In the genomic region with DNA sequence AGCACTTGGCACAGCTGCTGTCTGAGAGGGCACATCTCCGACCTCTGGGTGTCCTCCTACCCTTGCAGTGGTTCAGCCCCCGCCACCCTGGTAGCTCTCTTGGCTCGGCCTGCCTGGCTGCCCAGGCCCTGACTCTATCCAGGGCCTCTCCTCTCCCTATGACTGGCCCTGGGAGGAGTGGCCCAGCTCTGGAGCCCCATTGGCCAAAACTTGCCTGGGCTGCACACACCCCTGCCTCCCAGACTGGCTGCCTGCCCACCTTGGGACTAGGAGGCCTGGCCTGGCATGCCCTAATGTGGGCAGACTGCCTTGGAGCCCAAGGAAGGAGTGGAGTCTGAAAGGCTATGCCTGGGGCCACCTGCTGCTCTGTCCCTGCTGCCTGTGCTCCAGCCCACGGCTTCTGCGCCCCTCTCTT, we compare ENCODE assay signal across 1 cellular context.
A peak's percentile ranks its signal among the peaks of the same experiment; 100 is the strongest.
TF ChIP-seq lines count a peak whose summit lies in the region.

No MANE protein-coding gene starts in this region.

TF ChIP-seq in HepG2, 621 proteins besides CTCF, POLR2A, EP300 and RAD21 (continued from another document and continues in another):
- TF ChIP-seq, protein P1, sequence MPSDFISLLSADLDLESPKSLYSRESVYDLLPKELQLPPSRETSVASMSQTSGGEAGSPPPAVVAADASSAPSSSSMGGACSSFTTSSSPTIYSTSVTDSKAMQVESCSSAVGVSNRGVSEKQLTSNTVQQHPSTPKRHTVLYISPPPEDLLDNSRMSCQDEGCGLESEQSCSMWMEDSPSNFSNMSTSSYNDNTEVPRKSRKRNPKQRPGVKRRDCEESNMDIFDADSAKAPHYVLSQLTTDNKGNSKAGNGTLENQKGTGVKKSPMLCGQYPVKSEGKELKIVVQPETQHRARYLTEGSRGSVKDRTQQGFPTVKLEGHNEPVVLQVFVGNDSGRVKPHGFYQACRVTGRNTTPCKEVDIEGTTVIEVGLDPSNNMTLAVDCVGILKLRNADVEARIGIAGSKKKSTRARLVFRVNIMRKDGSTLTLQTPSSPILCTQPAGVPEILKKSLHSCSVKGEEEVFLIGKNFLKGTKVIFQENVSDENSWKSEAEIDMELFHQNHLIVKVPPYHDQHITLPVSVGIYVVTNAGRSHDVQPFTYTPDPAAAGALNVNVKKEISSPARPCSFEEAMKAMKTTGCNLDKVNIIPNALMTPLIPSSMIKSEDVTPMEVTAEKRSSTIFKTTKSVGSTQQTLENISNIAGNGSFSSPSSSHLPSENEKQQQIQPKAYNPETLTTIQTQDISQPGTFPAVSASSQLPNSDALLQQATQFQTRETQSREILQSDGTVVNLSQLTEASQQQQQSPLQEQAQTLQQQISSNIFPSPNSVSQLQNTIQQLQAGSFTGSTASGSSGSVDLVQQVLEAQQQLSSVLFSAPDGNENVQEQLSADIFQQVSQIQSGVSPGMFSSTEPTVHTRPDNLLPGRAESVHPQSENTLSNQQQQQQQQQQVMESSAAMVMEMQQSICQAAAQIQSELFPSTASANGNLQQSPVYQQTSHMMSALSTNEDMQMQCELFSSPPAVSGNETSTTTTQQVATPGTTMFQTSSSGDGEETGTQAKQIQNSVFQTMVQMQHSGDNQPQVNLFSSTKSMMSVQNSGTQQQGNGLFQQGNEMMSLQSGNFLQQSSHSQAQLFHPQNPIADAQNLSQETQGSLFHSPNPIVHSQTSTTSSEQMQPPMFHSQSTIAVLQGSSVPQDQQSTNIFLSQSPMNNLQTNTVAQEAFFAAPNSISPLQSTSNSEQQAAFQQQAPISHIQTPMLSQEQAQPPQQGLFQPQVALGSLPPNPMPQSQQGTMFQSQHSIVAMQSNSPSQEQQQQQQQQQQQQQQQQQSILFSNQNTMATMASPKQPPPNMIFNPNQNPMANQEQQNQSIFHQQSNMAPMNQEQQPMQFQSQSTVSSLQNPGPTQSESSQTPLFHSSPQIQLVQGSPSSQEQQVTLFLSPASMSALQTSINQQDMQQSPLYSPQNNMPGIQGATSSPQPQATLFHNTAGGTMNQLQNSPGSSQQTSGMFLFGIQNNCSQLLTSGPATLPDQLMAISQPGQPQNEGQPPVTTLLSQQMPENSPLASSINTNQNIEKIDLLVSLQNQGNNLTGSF (CRISPR knock-in tag; IDR thresholded peaks at IDR 0.05): no peak
- TF ChIP-seq HNRNPL (IDR thresholded peaks at IDR 0.05; ENCODE audit: low read depth, low read length) (peak; percentile 85; the same call in 1 of the 2 replicates), FOXA3 (CRISPR knock-in tag; IDR thresholded peaks at IDR 0.05) (no peak), BRD4 (CRISPR knock-in tag; IDR thresholded peaks at IDR 0.05) (0 out of 2 replicates have a peak, but pooled peaks have one; percentile 40), ATRX (CRISPR knock-in tag; IDR thresholded peaks at IDR 0.05; ENCODE audit: borderline replicate concordance) (no peak), FOXC1 (CRISPR knock-in tag; IDR thresholded peaks at IDR 0.05; ENCODE audit: borderline replicate concordance) (no peak), ZBTB8A (CRISPR knock-in tag; IDR thresholded peaks at IDR 0.05; ENCODE audit: borderline replicate concordance, low read depth) (no peak), ASH2L (IDR thresholded peaks at IDR 0.05; ENCODE audit: insufficient read length, low read depth, low read length) (no peak), ZNF687 (CRISPR knock-in tag; IDR thresholded peaks at IDR 0.05) (peak; percentile 46), CCAR2 (optimal IDR thresholded peaks at IDR 0.05; ENCODE audit: low read depth, low read length) (no peak), ZMAT5 (CRISPR knock-in tag; IDR thresholded peaks at IDR 0.05; ENCODE audit: borderline replicate concordance, low read depth) (no peak), GRHL1 (CRISPR knock-in tag; conservative IDR thresholded peaks at IDR 0.05) (no peak), ZMYM4 (CRISPR knock-in tag; IDR thresholded peaks at IDR 0.05) (no peak), HDAC1 (CRISPR knock-in tag; IDR thresholded peaks at IDR 0.05) (no peak), SPEN (CRISPR knock-in tag; IDR thresholded peaks at IDR 0.05; ENCODE audit: low read depth) (no peak), ELF1 (CRISPR knock-in tag; IDR thresholded peaks at IDR 0.05) (no peak), AGO1 (IDR thresholded peaks at IDR 0.05; ENCODE audit: low read depth, low read length, poor library complexity, severe bottlenecking) (no peak), JDP2 (CRISPR knock-in tag; IDR thresholded peaks at IDR 0.05; ENCODE audit: borderline replicate concordance) (no peak), ZNF564 (CRISPR knock-in tag; IDR thresholded peaks at IDR 0.05) (no peak), SNRNP70 (IDR thresholded peaks at IDR 0.05; ENCODE audit: low read depth, low read length) (no peak), RBM39 (IDR thresholded peaks at IDR 0.05; ENCODE audit: low read depth, low read length, poor library complexity, severe bottlenecking) (no peak), SRSF4 (IDR thresholded peaks at IDR 0.05; ENCODE audit: low read depth, low read length, poor library complexity, severe bottlenecking) (no peak), PREB (CRISPR knock-in tag; IDR thresholded peaks at IDR 0.05) (no peak), FOSL2 (CRISPR knock-in tag; IDR thresholded peaks at IDR 0.05) (no peak), ZNF496 (CRISPR knock-in tag; IDR thresholded peaks at IDR 0.05; ENCODE audit: insufficient replicate concordance) (no peak), ZNF44 (CRISPR knock-in tag; IDR thresholded peaks at IDR 0.05) (no peak), NCOA5 (CRISPR knock-in tag; IDR thresholded peaks at IDR 0.05) (no peak), POGZ (CRISPR knock-in tag; IDR thresholded peaks at IDR 0.05) (no peak), ZNF652 (CRISPR knock-in tag; IDR thresholded peaks at IDR 0.05; ENCODE audit: borderline replicate concordance, low read depth) (no peak), PCBP1 (IDR thresholded peaks at IDR 0.05; ENCODE audit: borderline replicate concordance, low read depth, low read length) (no peak), ZNF746 (CRISPR knock-in tag; IDR thresholded peaks at IDR 0.05) (no peak), SETDB1 (CRISPR knock-in tag; IDR thresholded peaks at IDR 0.05; ENCODE audit: borderline replicate concordance) (no peak), ZNF768 (CRISPR knock-in tag; IDR thresholded peaks at IDR 0.05) (no peak)
- TF ChIP-seq, protein P2, sequence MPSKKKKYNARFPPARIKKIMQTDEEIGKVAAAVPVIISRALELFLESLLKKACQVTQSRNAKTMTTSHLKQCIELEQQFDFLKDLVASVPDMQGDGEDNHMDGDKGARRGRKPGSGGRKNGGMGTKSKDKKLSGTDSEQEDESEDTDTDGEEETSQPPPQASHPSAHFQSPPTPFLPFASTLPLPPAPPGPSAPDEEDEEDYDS (CRISPR knock-in tag; IDR thresholded peaks at IDR 0.05): no peak
- TF ChIP-seq, protein P3, sequence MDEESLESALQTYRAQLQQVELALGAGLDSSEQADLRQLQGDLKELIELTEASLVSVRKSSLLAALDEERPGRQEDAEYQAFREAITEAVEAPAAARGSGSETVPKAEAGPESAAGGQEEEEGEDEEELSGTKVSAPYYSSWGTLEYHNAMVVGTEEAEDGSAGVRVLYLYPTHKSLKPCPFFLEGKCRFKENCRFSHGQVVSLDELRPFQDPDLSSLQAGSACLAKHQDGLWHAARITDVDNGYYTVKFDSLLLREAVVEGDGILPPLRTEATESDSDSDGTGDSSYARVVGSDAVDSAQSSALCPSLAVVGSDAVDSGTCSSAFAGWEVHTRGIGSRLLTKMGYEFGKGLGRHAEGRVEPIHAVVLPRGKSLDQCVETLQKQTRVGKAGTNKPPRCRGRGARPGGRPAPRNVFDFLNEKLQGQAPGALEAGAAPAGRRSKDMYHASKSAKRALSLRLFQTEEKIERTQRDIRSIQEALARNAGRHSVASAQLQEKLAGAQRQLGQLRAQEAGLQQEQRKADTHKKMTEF (CRISPR knock-in tag; IDR thresholded peaks at IDR 0.05): no peak
- TF ChIP-seq, protein P4, sequence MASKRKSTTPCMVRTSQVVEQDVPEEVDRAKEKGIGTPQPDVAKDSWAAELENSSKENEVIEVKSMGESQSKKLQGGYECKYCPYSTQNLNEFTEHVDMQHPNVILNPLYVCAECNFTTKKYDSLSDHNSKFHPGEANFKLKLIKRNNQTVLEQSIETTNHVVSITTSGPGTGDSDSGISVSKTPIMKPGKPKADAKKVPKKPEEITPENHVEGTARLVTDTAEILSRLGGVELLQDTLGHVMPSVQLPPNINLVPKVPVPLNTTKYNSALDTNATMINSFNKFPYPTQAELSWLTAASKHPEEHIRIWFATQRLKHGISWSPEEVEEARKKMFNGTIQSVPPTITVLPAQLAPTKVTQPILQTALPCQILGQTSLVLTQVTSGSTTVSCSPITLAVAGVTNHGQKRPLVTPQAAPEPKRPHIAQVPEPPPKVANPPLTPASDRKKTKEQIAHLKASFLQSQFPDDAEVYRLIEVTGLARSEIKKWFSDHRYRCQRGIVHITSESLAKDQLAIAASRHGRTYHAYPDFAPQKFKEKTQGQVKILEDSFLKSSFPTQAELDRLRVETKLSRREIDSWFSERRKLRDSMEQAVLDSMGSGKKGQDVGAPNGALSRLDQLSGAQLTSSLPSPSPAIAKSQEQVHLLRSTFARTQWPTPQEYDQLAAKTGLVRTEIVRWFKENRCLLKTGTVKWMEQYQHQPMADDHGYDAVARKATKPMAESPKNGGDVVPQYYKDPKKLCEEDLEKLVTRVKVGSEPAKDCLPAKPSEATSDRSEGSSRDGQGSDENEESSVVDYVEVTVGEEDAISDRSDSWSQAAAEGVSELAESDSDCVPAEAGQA (IDR thresholded peaks at IDR 0.05; ENCODE audit: low read depth): no peak
- TF ChIP-seq, protein P4 (CRISPR knock-in tag; IDR thresholded peaks at IDR 0.05; ENCODE audit: borderline replicate concordance): no peak
- TF ChIP-seq, protein P5, sequence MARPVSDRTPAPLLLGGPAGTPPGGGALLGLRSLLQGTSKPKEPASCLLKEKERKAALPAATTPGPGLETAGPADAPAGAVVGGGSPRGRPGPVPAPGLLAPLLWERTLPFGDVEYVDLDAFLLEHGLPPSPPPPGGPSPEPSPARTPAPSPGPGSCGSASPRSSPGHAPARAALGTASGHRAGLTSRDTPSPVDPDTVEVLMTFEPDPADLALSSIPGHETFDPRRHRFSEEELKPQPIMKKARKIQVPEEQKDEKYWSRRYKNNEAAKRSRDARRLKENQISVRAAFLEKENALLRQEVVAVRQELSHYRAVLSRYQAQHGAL (CRISPR knock-in tag; IDR thresholded peaks at IDR 0.05; ENCODE audit: not compliant biosample characterization): no peak
